ENCODE assay signal across 32 cellular contexts in the genomic region with DNA sequence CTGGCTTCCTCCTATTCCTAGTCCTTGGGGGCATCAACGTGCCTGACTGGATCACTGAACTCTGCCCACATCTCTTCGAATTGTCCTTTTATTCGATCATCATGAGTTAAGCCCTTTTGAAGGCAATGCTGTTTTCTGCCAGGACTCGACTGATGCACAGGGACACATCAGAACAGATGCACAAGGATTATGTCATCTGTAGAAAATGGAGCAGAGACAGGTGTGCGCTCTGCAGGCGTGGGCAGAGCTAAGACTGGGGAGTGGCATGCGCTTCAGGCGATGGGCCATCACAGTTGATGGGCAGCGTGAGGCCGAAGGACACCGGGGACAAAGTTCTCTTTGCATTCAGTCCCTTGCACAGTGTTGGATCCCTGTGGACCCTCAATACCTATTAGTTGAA. TPM values are rescaled to one million over a fixed set of nuclear protein-coding genes. Genes with fewer than 3 reads are reported as not detected.
"Had no signal": no experiment of that assay in that cellular context is flagged by ENCODE, and none has a peak within 500 bp of the region (broad histone marks: within the 10 kb centered on the region; RNA-seq: fewer than 3 reads in every experiment).

No MANE protein-coding gene starts in this region.

- H3K9me3 ChIP-seq: adrenal gland, body of pancreas, sigmoid colon, stomach, thyroid gland, upper lobe of left lung, vagina had no signal

- H3K27me3 ChIP-seq: adrenal gland, body of pancreas, sigmoid colon, stomach, thyroid gland, upper lobe of left lung, vagina had no signal

- H3K4me3 ChIP-seq: adrenal gland, body of pancreas, sigmoid colon, stomach, thyroid gland, upper lobe of left lung, vagina had no signal

- H3K27ac ChIP-seq: adrenal gland, body of pancreas, sigmoid colon, stomach, thyroid gland, upper lobe of left lung, vagina had no signal

- H3K36me3 ChIP-seq: adrenal gland, sigmoid colon, stomach, thyroid gland, upper lobe of left lung, vagina had no signal

- DNase-seq: activated CD4-positive, alpha-beta T cell treated with anti-CD3 and anti-CD28 coated beads for 36 hours; activated CD4-positive, CD25-positive, alpha-beta regulatory T cell; activated naive CD4-positive, alpha-beta T cell treated with anti-CD3 and anti-CD28 coated beads for 36 hours; activated naive CD8-positive, alpha-beta T cell treated with anti-CD3 and anti-CD28 coated beads for 36 hours; activated T-cell treated with anti-CD3 and anti-CD28 coated beads for 4 hours; activated T-cell treated with anti-CD3 and anti-CD28 coated beads, Interleukin-2, amount 50 U/mL, for 72 hours; adrenal gland; aorta; body of pancreas; cortex of kidney; head of caudate nucleus; hippocampal formation; left colon; mammary epithelial cell; naive thymus-derived CD4-positive, alpha-beta T cell; occipital lobe; posterior cingulate gyrus; sigmoid colon; stimulated activated CD4-positive, alpha-beta T cell treated with anti-CD3 and anti-CD28 coated beads, Interleukin-15, amount 100 ng/mL, for 24 hours; stimulated activated CD4-positive, alpha-beta T cell treated with anti-CD3 and anti-CD28 coated beads, Interleukin-2, amount 100 ng/mL, for 24 hours; stimulated activated naive B cell treated with anti-CD40 and anti-IgM and Interleukin-4, amounts not matched to agents 10 μg/mL and 1 μg/mL and 100 μg/mL, for 72 hours; stomach; thyroid gland; upper lobe of left lung had no signal

- ATAC-seq: activated CD4-positive, alpha-beta T cell treated with anti-CD3 and anti-CD28 coated beads for 36 hours; activated T-cell treated with anti-CD3 and anti-CD28 coated beads, Interleukin-2, amount 50 U/mL, for 72 hours; body of pancreas; left colon; naive thymus-derived CD4-positive, alpha-beta T cell; stimulated activated naive B cell treated with anti-CD40 and anti-IgM and Interleukin-4, amounts not matched to agents 10 μg/mL and 1 μg/mL and 100 μg/mL, for 72 hours had no signal

- H3K4me1 ChIP-seq: adrenal gland, body of pancreas, sigmoid colon, stomach, thyroid gland, upper lobe of left lung, vagina had no signal

RNA-seq across cellular contexts. Expression of a gene that starts 13.1 kb away (rescaled TPM):
- total RNA-seq: activated CD4-positive, alpha-beta T cell treated with anti-CD3 and anti-CD28 coated beads for 36 hours; activated naive CD4-positive, alpha-beta T cell treated with anti-CD3 and anti-CD28 coated beads for 36 hours; activated naive CD8-positive, alpha-beta T cell treated with anti-CD3 and anti-CD28 coated beads for 36 hours; activated T-cell treated with anti-CD3 and anti-CD28 coated beads, Interleukin-2, amount 50 U/mL, for 72 hours; adrenal gland; body of pancreas; endothelial cell of umbilical vein; fibroblast of lung; fibroblast of villous mesenchyme; liver; mammary epithelial cell; mucosa of gallbladder; naive thymus-derived CD4-positive, alpha-beta T cell; occipital lobe; renal cortical epithelial cell; sigmoid colon; T-helper 1 cell treated with Interleukin-12 subunit alpha and Interleukin-12 subunit beta and Interleukin-4 antibody, amounts not matched to agents 30 ng/mL and 1 ng/mL, for 36 hours; thyroid gland; upper lobe of left lung; vagina had no signal
